8 cellular contexts compared by ENCODE assay signal in genomic region chr17:55420776-55421178, GRCh38. TPM values are rescaled to one million over a fixed set of nuclear protein-coding genes. Genes with fewer than 3 reads are reported as not detected.
DNase-seq lines count a peak whose midpoint lies in the region; ATAC-seq and TF ChIP-seq lines count a peak whose summit lies in the region.

No MANE protein-coding gene starts in this region.

- H3K9me2 ChIP-seq in Karpas-422 (replicated peaks; ENCODE audit: insufficient read depth, low read length): no peaks in the 10 kb centered on the region

- peak overlapping the region; percentile 97 for H3K9ac ChIP-seq in DND-41 (ENCODE audit: low read depth, low read length)
- H3K9ac ChIP-seq in Karpas-422 (ENCODE audit: low read length): peak overlapping the region; percentile 98
- peak overlapping the region; percentile 91 to 96 for H3K9ac ChIP-seq in duodenal mucosa (ENCODE audit: low read depth in 1 of 2, low read length in 2 of 2)

- H3K27ac ChIP-seq in DND-41 (ENCODE audit: low read length): peak overlapping the region; percentile 74
- peak overlapping the region; percentile 95 for H3K27ac ChIP-seq in Karpas-422 (ENCODE audit: low read length)
- peak overlapping the region; percentile 71 for H3K27ac ChIP-seq in duodenal mucosa (ENCODE audit: low read depth, low read length)

- H3K4me3 ChIP-seq in DND-41 (ENCODE audit: low read depth in 1 of 2, low read length in 2 of 2) (peak overlapping the region; percentile 66 to 83), Karpas-422 (ENCODE audit: low read length) (peak overlapping the region; percentile 95), duodenal mucosa (ENCODE audit: low read depth in 1 of 2, low read length in 2 of 2) (peak overlapping the region; percentile 93)

- H3K79me2 ChIP-seq in DND-41 (ENCODE audit: insufficient read depth, low read length) (peaks cover 59% of the 10 kb centered on the region), Karpas-422 (ENCODE audit: low read length) (peaks cover 59% of the 10 kb centered on the region)

- H3K9me3 ChIP-seq in DND-41 (ENCODE audit: insufficient read depth, low read length, severe bottlenecking): no peaks in the 10 kb centered on the region
- no peaks in the 10 kb centered on the region for H3K9me3 ChIP-seq in Karpas-422 (ENCODE audit: low read length)
- no peaks in the 10 kb centered on the region for H3K9me3 ChIP-seq in duodenal mucosa (ENCODE audit: control insufficient read depth in 1 of 2, low read length in 2 of 2)

- ATAC-seq in DND-41 (ENCODE audit: insufficient read depth, low read depth) (peak; percentile 34), GM18861 (IDR thresholded peaks at IDR 0.05; ENCODE audit: unreplicated experiment) (no peak), GM21528 (IDR thresholded peaks at IDR 0.05; ENCODE audit: low FRiP score, unreplicated experiment) (no peak)

- peaks cover 14% of the 10 kb centered on the region for H3K36me3 ChIP-seq in DND-41 (ENCODE audit: insufficient read depth, low read length)
- peaks cover 18% of the 10 kb centered on the region for H3K36me3 ChIP-seq in Karpas-422 (ENCODE audit: insufficient read depth, low read length)
- H3K36me3 ChIP-seq in duodenal mucosa (ENCODE audit: control insufficient read depth in 1 of 2, insufficient read depth in 2 of 2, low read length in 2 of 2): no peaks in the 10 kb centered on the region

- peak; percentile 56 for DNase-seq in DND-41
- peak; percentile 74 for DNase-seq in Karpas-422
- DNase-seq in activated CD4-positive, alpha-beta T cell treated with anti-CD3 and anti-CD28 coated beads, Interleukin-2, amount 50 U/mL, for 48 hours: peak; percentile 46 to 56
- peak; percentile 10 to 16 for DNase-seq in lung microvascular endothelial cell (ENCODE audit: low read depth in 2 of 2)
- DNase-seq in stimulated activated CD8-positive, alpha-beta memory T cell treated with anti-CD3 and anti-CD28 coated beads, Interleukin-2, amount 100 ng/mL, for 1 hour (ENCODE audit: low read depth in 2 of 2): peak; percentile 7 to 21

- H3K4me2 ChIP-seq in DND-41 (ENCODE audit: insufficient read depth, low read length) (peak overlapping the region; percentile 68), Karpas-422 (ENCODE audit: low read depth, low read length, poor library complexity, severe bottlenecking) (peak overlapping the region; percentile 96)

- no peak for TF ChIP-seq CTCF in DND-41 (IDR thresholded peaks at IDR 0.05; ENCODE audit: borderline replicate concordance, extremely low read depth, low read length, poor library complexity, severe bottlenecking)

- H2AFZ ChIP-seq in DND-41 (ENCODE audit: low read depth, low read length): peak overlapping the region; percentile 81
- H2AFZ ChIP-seq in Karpas-422 (ENCODE audit: low read length): no peak overlapping the region

- H3K4me1 ChIP-seq in DND-41 (ENCODE audit: insufficient read depth, low read length) (peaks cover 32% of the 10 kb centered on the region), Karpas-422 (ENCODE audit: low read length) (peaks cover 82% of the 10 kb centered on the region), duodenal mucosa (ENCODE audit: control insufficient read depth in 1 of 2, insufficient read depth in 2 of 2, low read length in 2 of 2) (peaks cover 15 to 21% of the 10 kb centered on the region in 2 donors)

- peaks cover 22% of the 10 kb centered on the region for H3K27me3 ChIP-seq in DND-41 (ENCODE audit: insufficient read depth, low read length, poor library complexity)
- H3K27me3 ChIP-seq in Karpas-422 (ENCODE audit: low read length): no peaks in the 10 kb centered on the region
- H3K27me3 ChIP-seq in duodenal mucosa (ENCODE audit: control insufficient read depth in 1 of 2, insufficient read depth in 2 of 2, low read length in 2 of 2): no peaks in the 10 kb centered on the region

- H4K20me1 ChIP-seq in DND-41 (ENCODE audit: insufficient read depth, low read length) (peaks cover 15% of the 10 kb centered on the region), Karpas-422 (ENCODE audit: insufficient read depth, low read depth, low read length) (no peaks in the 10 kb centered on the region)

RNA-seq across cellular contexts. Expression of gene MMD, which starts 0.9 kb away (rescaled TPM):
- 43.7 and 73.6 TPM in 2 replicates for total RNA-seq in Karpas-422 (2014; rRNA removed; shearing (Covaris generic); ENCODE audit: low replicate concordance)
- total RNA-seq in lung microvascular endothelial cell: 8.5 and 13.3 TPM in 2 replicates

Comparison
In these comparisons a context has a peak if more than half of its experiments do, and no peak if none do; other contexts are left out.
1. DNase-seq: peak in every context shown above with its lines; median percentile 74 in Karpas-422; 56 in DND-41; 51 in activated CD4-positive, alpha-beta T cell treated with anti-CD3 and anti-CD28 coated beads, Interleukin-2, amount 50 U/mL, for 48 hours; 14 in stimulated activated CD8-positive, alpha-beta memory T cell treated with anti-CD3 and anti-CD28 coated beads, Interleukin-2, amount 100 ng/mL, for 1 hour; 13 in lung microvascular endothelial cell.